ENCODE assay signal across 22 cellular contexts in the genomic region with DNA sequence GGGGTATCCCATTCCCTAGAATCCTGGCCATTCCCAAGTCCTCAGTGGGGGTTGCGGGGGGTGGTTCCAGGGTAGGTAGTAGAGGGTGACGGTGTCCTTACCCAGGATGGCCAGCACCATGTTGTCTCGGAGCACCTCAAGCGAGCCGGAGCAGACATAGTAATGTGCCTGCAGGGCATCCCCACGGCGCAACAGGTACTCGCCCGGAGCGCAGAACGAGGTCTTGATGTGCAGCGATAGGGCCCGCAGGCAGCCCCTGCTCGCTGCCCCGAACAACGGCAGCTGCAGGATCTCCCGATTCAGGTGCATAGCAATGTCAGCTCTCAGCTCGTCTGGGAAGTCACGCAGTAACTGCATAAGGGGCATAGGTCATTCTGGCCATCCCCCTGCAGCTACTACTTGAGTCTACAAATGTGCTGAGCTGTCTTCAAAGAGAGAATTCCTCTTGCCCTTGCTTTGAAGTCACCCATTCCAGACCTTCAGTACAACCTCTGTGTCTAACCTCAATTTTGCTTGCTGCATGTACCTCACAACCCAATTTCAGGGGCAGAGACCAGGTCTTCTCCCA. TPM values are rescaled to one million over a fixed set of nuclear protein-coding genes. Genes with fewer than 3 reads are reported as not detected.
DNase-seq lines count a peak whose midpoint lies in the region; ATAC-seq and TF ChIP-seq lines count a peak whose summit lies in the region.
"Had no signal": no experiment of that assay in that cellular context is flagged by ENCODE, and none has a peak within 500 bp of the region (broad histone marks: within the 10 kb centered on the region; RNA-seq: fewer than 3 reads in every experiment).

No MANE protein-coding gene starts in this region.

- H4K20me1 ChIP-seq in osteoblast (ENCODE audit: insufficient read depth, low read length): no peaks in the 10 kb centered on the region
- H4K20me1 ChIP-seq: BLaER1 treated with 17β-estradiol and CSF1 and Interleukin-3, amounts not matched to agents 10 nM and 100 nM had no signal

- no peaks in the 10 kb centered on the region for H3K4me1 ChIP-seq in osteoblast (ENCODE audit: insufficient read depth, low read length)

- H2AFZ ChIP-seq in osteoblast (ENCODE audit: low read length): no peak overlapping the region

- no peaks in the 10 kb centered on the region for H3K79me2 ChIP-seq in osteoblast (ENCODE audit: insufficient read depth, low read length)

- no peak overlapping the region for H3K27ac ChIP-seq in osteoblast (ENCODE audit: low read depth, low read length)
- H3K27ac ChIP-seq: BLaER1 treated with 17β-estradiol and CSF1 and Interleukin-3, amounts not matched to agents 10 nM and 100 nM; HL-60; SK-N-MC had no signal

- H3K36me3 ChIP-seq in osteoblast (ENCODE audit: insufficient read depth, low read length): no peaks in the 10 kb centered on the region
- H3K36me3 ChIP-seq: BLaER1 treated with 17β-estradiol and CSF1 and Interleukin-3, amounts not matched to agents 10 nM and 100 nM had no signal

- ATAC-seq in HG03025 (IDR thresholded peaks at IDR 0.05; ENCODE audit: low FRiP score, unreplicated experiment): no peak
- ATAC-seq: CD8-positive, alpha-beta T cell had no signal

- H3K4me2 ChIP-seq in osteoblast (ENCODE audit: insufficient read depth, low read length): no peak overlapping the region

- H3K9me3 ChIP-seq in osteoblast (ENCODE audit: low read depth, low read length): no peaks in the 10 kb centered on the region
- H3K9me3 ChIP-seq: BLaER1 treated with 17β-estradiol and CSF1 and Interleukin-3, amounts not matched to agents 10 nM and 100 nM had no signal

- peak; percentile 84 for DNase-seq in osteoblast (ENCODE audit: insufficient read length, low spot score, missing footprints)
- DNase-seq: Calu3; CD8-positive, alpha-beta T cell; DMS53; EL; H9; IMR-90; Karpas-422; NCI-H1417 treated with DMSO at 0.1 percent for 48 hours; NCI-H187 treated with DMSO at 0.1 percent for 48 hours; NCI-H2227 treated with DMSO at 0.1 percent for 48 hours; NCI-H524; NCI-H82; OCI-M1; SHP77 had no signal

- no peak overlapping the region for H3K4me3 ChIP-seq in osteoblast (ENCODE audit: insufficient read depth, low read length)
- H3K4me3 ChIP-seq: BLaER1 treated with 17β-estradiol and CSF1 and Interleukin-3, amounts not matched to agents 10 nM and 100 nM; SK-N-MC had no signal

- no peak for TF ChIP-seq CTCF in osteoblast (IDR thresholded peaks at IDR 0.05; ENCODE audit: extremely low read depth, low read depth, low read length)

- peaks cover 6% of the 10 kb centered on the region for H3K27me3 ChIP-seq in osteoblast (ENCODE audit: insufficient read depth, low read length)
- H3K27me3 ChIP-seq: BLaER1 treated with 17β-estradiol and CSF1 and Interleukin-3, amounts not matched to agents 10 nM and 100 nM had no signal

RNA-seq across cellular contexts. Expression of gene RAB5C, which starts 11.5 kb away (rescaled TPM):
- 80.0 and 90.5 TPM in 2 replicates for total RNA-seq in osteoblast

RNA-seq across cellular contexts. Expression of gene KCNH4, which starts 14.7 kb away (rescaled TPM):
- not detected in 2 replicates for total RNA-seq in osteoblast
- total RNA-seq: Calu3, H9, HT1080, IMR-90, MCF 10A had no signal

RNA-seq across cellular contexts. Expression of gene HCRT, which starts 19.0 kb away (rescaled TPM):
- total RNA-seq in osteoblast: not detected in 2 replicates
- total RNA-seq: Calu3; CD8-positive, alpha-beta T cell; H9; HT1080; IMR-90; MCF 10A; RPMI7951 had no signal

RNA-seq across cellular contexts. Expression of gene GHDC, which starts 28.0 kb away (rescaled TPM):
- total RNA-seq in osteoblast: 26.8 and 31.8 TPM in 2 replicates

RNA-seq across cellular contexts. Expression of gene HSPB9, which starts 43.7 kb away (rescaled TPM):
- not detected in 2 replicates for total RNA-seq in osteoblast
- total RNA-seq: CD8-positive, alpha-beta T cell; HT1080; IMR-90; MCF 10A; RPMI7951 had no signal
